In genomic region chrX:123108513-123109427, GRCh38 we compare ENCODE assay signal across 16 cellular contexts.
"Had no signal": no experiment of that assay in that cellular context is flagged by ENCODE, and none has a peak within 500 bp of the region (broad histone marks: within the 10 kb centered on the region; RNA-seq: fewer than 3 reads in every experiment).

No MANE protein-coding gene starts in this region.

- DNase-seq: activated CD4-positive, alpha-beta T cell treated with anti-CD3 and anti-CD28 coated beads, Interleukin-2, amount 10 ng/mL, durations not matched to agents 24 days and 14 days; activated naive CD4-positive, alpha-beta T cell treated with anti-CD3 and anti-CD28 coated beads, Interleukin-2, amount 10 ng/mL, durations not matched to agents 7 days and 5 days; adrenal gland; cerebellar nuclear complex; erythroblast; left colon; mammary epithelial cell; naive thymus-derived CD4-positive, alpha-beta T cell; small intestine; tibial artery; uterus had no signal

- H3K27me3 ChIP-seq: adrenal gland, foreskin keratinocyte, tibial artery, uterus had no signal

- H2AFZ ChIP-seq: parathyroid adenoma had no signal

- H3K4me3 ChIP-seq: adrenal gland, tibial artery, uterus had no signal

- FAIRE-seq: small intestine had no signal

- H3K4me1 ChIP-seq: adrenal gland, foreskin keratinocyte, parathyroid adenoma, tibial artery, uterus had no signal

- H3K79me2 ChIP-seq: parathyroid adenoma had no signal

- H3K27ac ChIP-seq: adrenal gland, foreskin keratinocyte, parathyroid adenoma, tibial artery, uterus had no signal

- H3K9me3 ChIP-seq: adrenal gland, tibial artery, uterus had no signal

- ATAC-seq: activated T-helper 17 cell treated with anti-CD3 and anti-CD28 coated beads, Interleukin-2, amount 50 U/mL, for 72 hours; foreskin keratinocyte; left colon; naive thymus-derived CD4-positive, alpha-beta T cell; stimulated activated effector memory CD8-positive, alpha-beta T cell treated with anti-CD3 and anti-CD28 coated beads, Interleukin-12 subunit alpha, Interleukin-12 subunit beta, amount 100 ng/mL, for 72 hours; WTC11 had no signal

- H3K36me3 ChIP-seq: adrenal gland, tibial artery, uterus had no signal

- H3K9ac ChIP-seq: parathyroid adenoma had no signal
